ENCODE assay signal across 1 cellular context in the genomic region with DNA sequence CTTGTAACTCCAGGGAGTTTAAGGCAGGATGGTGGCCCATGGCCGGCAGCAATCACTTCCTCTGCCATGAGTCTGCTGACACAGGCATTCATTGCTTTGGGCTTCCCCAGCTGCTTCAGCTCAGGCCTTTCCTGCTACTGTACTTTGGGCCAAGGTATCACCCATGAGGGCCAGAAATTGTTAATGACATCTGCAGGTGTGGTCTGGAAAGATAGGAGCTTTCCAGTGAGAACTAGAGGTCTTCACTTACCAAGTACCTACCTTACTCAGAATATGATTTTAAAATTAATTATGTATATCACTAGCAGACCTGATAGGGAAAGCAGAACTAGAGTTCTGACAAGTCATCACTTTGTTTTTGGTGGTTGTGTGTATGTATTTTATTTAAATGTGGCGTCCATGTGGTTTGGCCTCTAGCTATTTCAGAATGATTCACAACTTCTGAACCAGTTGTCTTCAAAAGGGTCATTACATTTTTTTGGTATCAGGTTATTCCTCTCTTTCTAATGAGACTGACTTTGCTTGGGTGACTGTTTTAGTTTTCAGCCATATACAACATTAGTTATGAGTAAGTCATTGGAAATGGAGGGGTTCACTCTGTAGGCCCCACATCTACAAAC.
TF ChIP-seq lines count a peak whose summit lies in the region.

No MANE protein-coding gene starts in this region.

TF ChIP-seq in HepG2, 621 proteins besides CTCF, POLR2A, EP300 and RAD21:
- no peak for TF ChIP-seq ZNF484 (CRISPR knock-in tag; IDR thresholded peaks at IDR 0.05; ENCODE audit: borderline replicate concordance, low read depth)
- no peak for TF ChIP-seq ZSCAN21 (CRISPR knock-in tag; IDR thresholded peaks at IDR 0.05; ENCODE audit: borderline replicate concordance)
- TF ChIP-seq HOXA7 (CRISPR knock-in tag; IDR thresholded peaks at IDR 0.05): no peak
- no peak for TF ChIP-seq ZNF333 (CRISPR knock-in tag; IDR thresholded peaks at IDR 0.05; ENCODE audit: borderline replicate concordance)
- no peak for TF ChIP-seq ZNF550 (CRISPR knock-in tag; IDR thresholded peaks at IDR 0.05; ENCODE audit: borderline replicate concordance)
- no peak for TF ChIP-seq AGO1 (IDR thresholded peaks at IDR 0.05; ENCODE audit: low read depth, low read length, poor library complexity, severe bottlenecking)
- no peak for TF ChIP-seq ZNF839 (CRISPR knock-in tag; IDR thresholded peaks at IDR 0.05; ENCODE audit: borderline replicate concordance)
- TF ChIP-seq, protein P1, sequence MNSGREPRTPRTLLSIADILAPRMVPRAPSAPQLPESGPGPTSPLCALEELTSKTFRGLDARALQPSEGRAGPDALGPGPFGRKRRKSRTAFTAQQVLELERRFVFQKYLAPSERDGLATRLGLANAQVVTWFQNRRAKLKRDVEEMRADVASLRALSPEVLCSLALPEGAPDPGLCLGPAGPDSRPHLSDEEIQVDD (CRISPR knock-in tag; IDR thresholded peaks at IDR 0.05; ENCODE audit: borderline replicate concordance): no peak
- no peak for TF ChIP-seq ATM (IDR thresholded peaks at IDR 0.05; ENCODE audit: borderline replicate concordance)
- TF ChIP-seq HDAC6 (IDR thresholded peaks at IDR 0.05; ENCODE audit: low read depth, low read length): no peak
- no peak for TF ChIP-seq POLR2AphosphoS2 (IDR thresholded peaks at IDR 0.05; ENCODE audit: low read depth, low read length)
- TF ChIP-seq, protein P2, sequence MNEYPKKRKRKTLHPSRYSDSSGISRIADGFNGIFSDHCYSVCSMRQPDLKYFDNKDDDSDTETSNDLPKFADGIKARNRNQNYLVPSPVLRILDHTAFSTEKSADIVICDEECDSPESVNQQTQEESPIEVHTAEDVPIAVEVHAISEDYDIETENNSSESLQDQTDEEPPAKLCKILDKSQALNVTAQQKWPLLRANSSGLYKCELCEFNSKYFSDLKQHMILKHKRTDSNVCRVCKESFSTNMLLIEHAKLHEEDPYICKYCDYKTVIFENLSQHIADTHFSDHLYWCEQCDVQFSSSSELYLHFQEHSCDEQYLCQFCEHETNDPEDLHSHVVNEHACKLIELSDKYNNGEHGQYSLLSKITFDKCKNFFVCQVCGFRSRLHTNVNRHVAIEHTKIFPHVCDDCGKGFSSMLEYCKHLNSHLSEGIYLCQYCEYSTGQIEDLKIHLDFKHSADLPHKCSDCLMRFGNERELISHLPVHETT (CRISPR knock-in tag; conservative IDR thresholded peaks at IDR 0.05): no peak
- TF ChIP-seq, protein P3, sequence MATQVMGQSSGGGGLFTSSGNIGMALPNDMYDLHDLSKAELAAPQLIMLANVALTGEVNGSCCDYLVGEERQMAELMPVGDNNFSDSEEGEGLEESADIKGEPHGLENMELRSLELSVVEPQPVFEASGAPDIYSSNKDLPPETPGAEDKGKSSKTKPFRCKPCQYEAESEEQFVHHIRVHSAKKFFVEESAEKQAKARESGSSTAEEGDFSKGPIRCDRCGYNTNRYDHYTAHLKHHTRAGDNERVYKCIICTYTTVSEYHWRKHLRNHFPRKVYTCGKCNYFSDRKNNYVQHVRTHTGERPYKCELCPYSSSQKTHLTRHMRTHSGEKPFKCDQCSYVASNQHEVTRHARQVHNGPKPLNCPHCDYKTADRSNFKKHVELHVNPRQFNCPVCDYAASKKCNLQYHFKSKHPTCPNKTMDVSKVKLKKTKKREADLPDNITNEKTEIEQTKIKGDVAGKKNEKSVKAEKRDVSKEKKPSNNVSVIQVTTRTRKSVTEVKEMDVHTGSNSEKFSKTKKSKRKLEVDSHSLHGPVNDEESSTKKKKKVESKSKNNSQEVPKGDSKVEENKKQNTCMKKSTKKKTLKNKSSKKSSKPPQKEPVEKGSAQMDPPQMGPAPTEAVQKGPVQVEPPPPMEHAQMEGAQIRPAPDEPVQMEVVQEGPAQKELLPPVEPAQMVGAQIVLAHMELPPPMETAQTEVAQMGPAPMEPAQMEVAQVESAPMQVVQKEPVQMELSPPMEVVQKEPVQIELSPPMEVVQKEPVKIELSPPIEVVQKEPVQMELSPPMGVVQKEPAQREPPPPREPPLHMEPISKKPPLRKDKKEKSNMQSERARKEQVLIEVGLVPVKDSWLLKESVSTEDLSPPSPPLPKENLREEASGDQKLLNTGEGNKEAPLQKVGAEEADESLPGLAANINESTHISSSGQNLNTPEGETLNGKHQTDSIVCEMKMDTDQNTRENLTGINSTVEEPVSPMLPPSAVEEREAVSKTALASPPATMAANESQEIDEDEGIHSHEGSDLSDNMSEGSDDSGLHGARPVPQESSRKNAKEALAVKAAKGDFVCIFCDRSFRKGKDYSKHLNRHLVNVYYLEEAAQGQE (IDR thresholded peaks at IDR 0.05; ENCODE audit: borderline replicate concordance in 1 of 2, low read depth in 1 of 2, low read length in 2 of 2): no peak
- no peak for TF ChIP-seq CCAR2 (optimal IDR thresholded peaks at IDR 0.05; ENCODE audit: low read depth, low read length)
- no peak for TF ChIP-seq ZNF33A (CRISPR knock-in tag; IDR thresholded peaks at IDR 0.05; ENCODE audit: borderline replicate concordance)
- TF ChIP-seq KDM3A (CRISPR knock-in tag; IDR thresholded peaks at IDR 0.05; ENCODE audit: low read depth): no peak
